In the genomic region with DNA sequence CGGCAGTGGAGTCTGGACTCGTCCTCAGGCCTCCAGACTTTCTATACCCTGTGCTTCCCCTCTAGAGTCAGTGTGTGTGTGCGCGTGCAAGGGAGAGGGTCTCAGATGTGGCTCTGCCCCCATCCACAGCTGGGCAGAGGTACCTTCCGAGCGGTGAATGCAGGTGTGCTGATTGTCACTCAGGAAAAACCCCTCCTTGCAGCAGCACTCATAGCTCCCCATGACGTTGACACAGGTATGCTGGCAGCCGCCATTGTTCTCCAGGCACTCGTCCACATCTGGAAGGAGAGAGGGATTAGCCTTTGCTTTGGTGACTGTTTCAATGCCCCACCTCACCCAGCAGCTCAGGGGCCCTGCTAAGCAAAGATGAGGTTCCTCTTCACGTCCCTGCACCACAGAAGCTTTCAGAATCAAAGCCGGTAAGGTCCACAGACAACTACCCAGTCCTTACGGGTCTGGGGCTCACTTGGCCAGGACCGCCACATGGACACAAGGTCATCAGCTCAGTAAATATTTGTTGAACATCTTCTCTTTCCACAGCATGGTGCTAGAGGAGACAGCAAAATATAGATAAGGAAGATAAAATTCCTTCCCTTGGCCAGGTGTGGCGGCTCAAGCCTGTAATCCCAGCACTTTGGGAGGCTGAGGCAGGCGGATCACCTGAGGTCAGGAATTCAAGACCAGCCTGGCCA, we compare ENCODE assay signal across 25 cellular contexts. TPM values are rescaled to one million over a fixed set of nuclear protein-coding genes. Genes with fewer than 3 reads are reported as not detected.
"Had no signal": no experiment of that assay in that cellular context is flagged by ENCODE, and none has a peak within 500 bp of the region (broad histone marks: within the 10 kb centered on the region; RNA-seq: fewer than 3 reads in every experiment).

No MANE protein-coding gene starts in this region.

- H3K9me3 Mint-ChIP-seq: dendritic cell treated with granulocyte-macrophage colony-stimulating factor and Interleukin-4, amounts not matched to agents 40 ng/mL and 50 ng/mL, for 4 days; natural killer cell treated with Interleukin-12 subunit alpha and Interleukin-12 subunit beta and Interleukin-15 and Interleukin-18, amount 100 ng/mL, for 72 hours; neural crest cell; stimulated activated effector memory CD8-positive, alpha-beta T cell treated with anti-CD3 and anti-CD28 coated beads, Interleukin-12 subunit alpha, Interleukin-12 subunit beta, amount 100 ng/mL, for 72 hours had no signal

- H3K79me2 ChIP-seq: hepatocyte had no signal

- H3K9me3 ChIP-seq: esophagus muscularis mucosa, gastroesophageal sphincter, heart left ventricle, left lung, prostate gland, right atrium auricular region, sigmoid colon, stomach, tibial artery, upper lobe of left lung had no signal

- H3K36me3 ChIP-seq: esophagus muscularis mucosa, gastroesophageal sphincter, heart left ventricle, left lung, prostate gland, right atrium auricular region, sigmoid colon, stomach, upper lobe of left lung had no signal

- H3K4me3 Mint-ChIP-seq: dendritic cell treated with granulocyte-macrophage colony-stimulating factor and Interleukin-4, amounts not matched to agents 40 ng/mL and 50 ng/mL, for 4 days; natural killer cell treated with Interleukin-12 subunit alpha and Interleukin-12 subunit beta and Interleukin-15 and Interleukin-18, amount 100 ng/mL, for 72 hours; neural crest cell; stimulated activated effector memory CD8-positive, alpha-beta T cell treated with anti-CD3 and anti-CD28 coated beads, Interleukin-12 subunit alpha, Interleukin-12 subunit beta, amount 100 ng/mL, for 72 hours had no signal

- DNase-seq: effector CD8-positive, alpha-beta T cell; heart left ventricle; left cardiac atrium; left lung; sigmoid colon; stimulated activated CD4-positive, alpha-beta T cell treated with anti-CD3 and anti-CD28 coated beads, Interleukin-2, amount 100 ng/mL, for 24 hours; stimulated activated CD4-positive, alpha-beta T cell treated with anti-CD3 and anti-CD28 coated beads, Interleukin-4, amount 100 ng/mL, for 24 hours; stimulated activated naive CD4-positive, alpha-beta T cell treated with Interleukin-2 at 50 U/mL for 16 hours; stomach; tibial artery; upper lobe of left lung had no signal

- H3K4me1 ChIP-seq: left lung, prostate gland, right atrium auricular region, tibial artery, upper lobe of left lung had no signal

- FAIRE-seq: colon, endothelial cell of umbilical vein, urothelium cell line had no signal

- H3K4me3 ChIP-seq: esophagus muscularis mucosa, gastroesophageal sphincter, heart left ventricle, hepatocyte, left lung, prostate gland, right atrium auricular region, sigmoid colon, stomach, tibial artery, upper lobe of left lung had no signal

- H3K4me1 Mint-ChIP-seq: stimulated activated effector memory CD8-positive, alpha-beta T cell treated with anti-CD3 and anti-CD28 coated beads, Interleukin-12 subunit alpha, Interleukin-12 subunit beta, amount 100 ng/mL, for 72 hours had no signal

- H3K36me3 Mint-ChIP-seq: natural killer cell treated with Interleukin-12 subunit alpha and Interleukin-12 subunit beta and Interleukin-15 and Interleukin-18, amount 100 ng/mL, for 72 hours; stimulated activated effector memory CD8-positive, alpha-beta T cell treated with anti-CD3 and anti-CD28 coated beads, Interleukin-12 subunit alpha, Interleukin-12 subunit beta, amount 100 ng/mL, for 72 hours had no signal

- H3K27ac Mint-ChIP-seq: dendritic cell treated with granulocyte-macrophage colony-stimulating factor and Interleukin-4, amounts not matched to agents 40 ng/mL and 50 ng/mL, for 4 days; natural killer cell treated with Interleukin-12 subunit alpha and Interleukin-12 subunit beta and Interleukin-15 and Interleukin-18, amount 100 ng/mL, for 72 hours; stimulated activated effector memory CD8-positive, alpha-beta T cell treated with anti-CD3 and anti-CD28 coated beads, Interleukin-12 subunit alpha, Interleukin-12 subunit beta, amount 100 ng/mL, for 72 hours had no signal

- H3K4me2 ChIP-seq: hepatocyte had no signal

- H2AFZ ChIP-seq: hepatocyte had no signal

- H3K27me3 ChIP-seq: esophagus muscularis mucosa, foreskin keratinocyte, gastroesophageal sphincter, heart left ventricle, hepatocyte, left lung, right atrium auricular region, sigmoid colon, stomach, tibial artery, upper lobe of left lung had no signal

- H3K27ac ChIP-seq: esophagus muscularis mucosa, foreskin keratinocyte, gastroesophageal sphincter, heart left ventricle, hepatocyte, left lung, right atrium auricular region, stomach, tibial artery, upper lobe of left lung had no signal

- ATAC-seq: gastroesophageal sphincter; left cardiac atrium; left lung; natural killer cell treated with Interleukin-12 subunit alpha and Interleukin-12 subunit beta and Interleukin-15 and Interleukin-18, amount 100 ng/mL, for 72 hours had no signal

RNA-seq across cellular contexts. Expression of a gene that starts 16.9 kb away (rescaled TPM):
- total RNA-seq: mononuclear cell had no signal
